Comparison of ENCODE assay signal across 19 cellular contexts in genomic region chr4:140673729-140674128, GRCh38.
DNase-seq lines count a peak whose midpoint lies in the region; ATAC-seq, FAIRE-seq and TF ChIP-seq lines count a peak whose summit lies in the region.
"Had no signal": no experiment of that assay in that cellular context is flagged by ENCODE, and none has a peak within 500 bp of the region (broad histone marks: within the 10 kb centered on the region; RNA-seq: fewer than 3 reads in every experiment).

No MANE protein-coding gene starts in this region.

- no peak overlapping the region for H4K8ac ChIP-seq in mesendoderm (ENCODE audit: low read depth, low read length)

- H2BK5ac ChIP-seq in mesendoderm (ENCODE audit: low read length) = no peak overlapping the region

- intact Hi-C loops in left ventricle myocardium superior (cut with micrococcal nuclease) = no loop called here
- intact Hi-C loops in testis (cut with DNase I; ENCODE audit: low total_unique reads) = no loop called here

- no peak overlapping the region for H3K27ac ChIP-seq in mesendoderm (ENCODE audit: low read depth, low read length)
- no peak overlapping the region for H3K27ac ChIP-seq in testis
- H3K27ac ChIP-seq: thoracic aorta had no signal

- FAIRE-seq in endometrium (lab: Jason Lieb, UNC) = peak; percentile 85
- FAIRE-seq: bronchial epithelial cell, GM12892 had no signal

- no peak overlapping the region for H3K4ac ChIP-seq in mesendoderm (ENCODE audit: low read depth, low read length)

- H3K27me3 ChIP-seq in mesendoderm (ENCODE audit: insufficient read depth, low read length, poor library complexity) (no peaks in the 10 kb centered on the region), testis (no peaks in the 10 kb centered on the region)

- ATAC-seq in left ventricle myocardium superior = no peak
- ATAC-seq: activated CD4-positive, alpha-beta T cell treated with anti-CD3 and anti-CD28 coated beads for 36 hours; activated CD8-positive, alpha-beta memory T cell treated with anti-CD3 and anti-CD28 coated beads, Interleukin-2, amount 10 ng/mL, durations not matched to agents 7 days and 5 days; right cardiac atrium; stimulated activated effector memory CD8-positive, alpha-beta T cell treated with anti-CD3 and anti-CD28 coated beads, Interleukin-12 subunit alpha, Interleukin-12 subunit beta, amount 100 ng/mL, for 72 hours had no signal

- no peak overlapping the region for H2BK120ac ChIP-seq in mesendoderm (ENCODE audit: low read depth, low read length)

- no peaks in the 10 kb centered on the region for H3K36me3 ChIP-seq in mesendoderm (ENCODE audit: control insufficient read depth, insufficient read depth, low read length)
- H3K36me3 ChIP-seq in testis (ENCODE audit: low read depth, missing control alignments) = no peaks in the 10 kb centered on the region

- no peak overlapping the region for H3K4me2 ChIP-seq in mesendoderm (ENCODE audit: low read length)

- no peaks in the 10 kb centered on the region for H3K4me1 ChIP-seq in mesendoderm (ENCODE audit: control insufficient read depth, low read depth, low read length)
- H3K4me1 ChIP-seq in testis = no peaks in the 10 kb centered on the region
- H3K4me1 ChIP-seq: Caco-2 had no signal

- WGBS in mesendoderm (ENCODE audit: extremely low coverage, insufficient coverage, low lambda C conversion rate) = no CpG with 5 or more reads among the region's 3 CpGs
- 69 to 85% methylated on average over 3 of the region's 3 CpGs for WGBS in testis, 2 donors

- H3K79me2 ChIP-seq in mesendoderm (ENCODE audit: control insufficient read depth, insufficient read depth, low read length) = no peaks in the 10 kb centered on the region

- no peak overlapping the region for H3K18ac ChIP-seq in mesendoderm (ENCODE audit: low read length)

- no peaks in the 10 kb centered on the region for H3K79me1 ChIP-seq in mesendoderm (ENCODE audit: low read length)

- TF ChIP-seq POLR2A in testis (IDR thresholded peaks at IDR 0.05) = no peak

- H3K9me3 ChIP-seq in testis = no peaks in the 10 kb centered on the region
- H3K9me3 ChIP-seq: Caco-2, thoracic aorta had no signal

- no peak overlapping the region for H2AK5ac ChIP-seq in mesendoderm (ENCODE audit: low read length)

- H3K4me3 ChIP-seq in mesendoderm (ENCODE audit: low read length) = no peak overlapping the region
- H3K4me3 ChIP-seq in testis = no peak overlapping the region
- H3K4me3 ChIP-seq: thoracic aorta had no signal

- no peak overlapping the region for H2BK15ac ChIP-seq in mesendoderm (replicated peaks; ENCODE audit: low read depth)

- H3K9ac ChIP-seq in mesendoderm (ENCODE audit: low read length) = no peak overlapping the region

- H4K5ac ChIP-seq in mesendoderm (ENCODE audit: low read length) = no peak overlapping the region

- no peak overlapping the region for H3K23ac ChIP-seq in mesendoderm (ENCODE audit: low read length)

- H3K56ac ChIP-seq in mesendoderm (ENCODE audit: low read length) = no peak overlapping the region

- DNase-seq in DMS 273 treated with DMSO at 0.1 percent for 48 hours (lab: John Stamatoyannopoulos, UW) (peak; percentile 16), NCI-H2171 (lab: John Stamatoyannopoulos, UW) (peak; percentile 2), mesendoderm (peak; percentile 31), LoVo (ENCODE audit: low spot score) (no peak), left ventricle myocardium superior (no peak), testis (no peak), NCI-H1105 treated with DMSO at 0.1 percent for 48 hours (lab: John Stamatoyannopoulos, UW) (no peak)
- DNase-seq: activated CD4-positive, alpha-beta T cell treated with anti-CD3 and anti-CD28 coated beads for 36 hours; activated CD8-positive, alpha-beta memory T cell treated with anti-CD3 and anti-CD28 coated beads, Interleukin-2, amount 10 ng/mL, durations not matched to agents 7 days and 5 days; Caco-2; GF-D8; NCI-H2029; right cardiac atrium; RPMI8226 had no signal

- TF ChIP-seq CTCF in testis (IDR thresholded peaks at IDR 0.05) = no peak

Comparison
In these comparisons a context has a peak if more than half of its experiments do, and no peak if none do; other contexts are left out.
1. DNase-seq: peak in DMS 273 treated with DMSO at 0.1 percent for 48 hours (single experiment), NCI-H2171 (single experiment) and mesendoderm (single experiment); none in LoVo (single experiment), left ventricle myocardium superior (single experiment), testis (single experiment) and NCI-H1105 treated with DMSO at 0.1 percent for 48 hours (single experiment).